In the genomic region with DNA sequence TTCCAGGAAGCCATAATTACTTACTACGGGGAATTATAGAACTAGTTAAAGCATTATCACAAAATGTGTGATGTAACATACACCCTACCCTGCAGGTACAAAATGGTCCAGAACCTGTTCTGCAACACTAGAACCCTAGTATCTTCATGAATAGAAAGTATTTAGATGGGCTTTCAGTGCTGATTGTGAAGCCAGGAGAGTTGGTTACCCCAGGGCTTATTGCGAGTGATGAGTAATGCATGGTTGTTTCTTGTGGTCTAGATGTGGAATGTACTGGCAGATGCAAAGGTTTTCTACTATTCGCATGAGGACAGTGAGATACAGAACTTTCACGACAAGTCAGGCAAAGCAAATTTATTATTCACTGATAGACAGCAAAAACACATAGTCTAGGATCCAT, we compare ENCODE assay signal across 15 cellular contexts. TPM values are rescaled to one million over a fixed set of nuclear protein-coding genes. Genes with fewer than 3 reads are reported as not detected.
A peak's percentile ranks its signal among the peaks of the same experiment; 100 is the strongest.
DNase-seq lines count a peak whose midpoint lies in the region; FAIRE-seq and TF ChIP-seq lines count a peak whose summit lies in the region.
"Had no signal": no experiment of that assay in that cellular context is flagged by ENCODE, and none has a peak within 500 bp of the region (broad histone marks: within the 10 kb centered on the region; RNA-seq: fewer than 3 reads in every experiment).

No MANE protein-coding gene starts in this region.

- no peaks in the 10 kb centered on the region for H3K9me1 ChIP-seq in keratinocyte (ENCODE audit: control insufficient read depth, extremely low read depth, insufficient read depth, low read length)

- H3K9ac ChIP-seq in adipocyte (ENCODE audit: low read length): no peak overlapping the region
- H3K9ac ChIP-seq in keratinocyte (ENCODE audit: control insufficient read depth, extremely low read depth, insufficient read depth, low read length): peak overlapping the region; percentile 48

- no peak for TF ChIP-seq CTCF in keratinocyte (optimal IDR thresholded peaks at IDR 0.05 in 1 of 3, IDR thresholded peaks at IDR 0.05 in 1 of 3, conservative IDR thresholded peaks at IDR 0.05 in 1 of 3; ENCODE audit: extremely low read depth in 1 of 3, insufficient read depth in 2 of 3, low read length in 3 of 3)
- TF ChIP-seq CTCF in vagina (IDR thresholded peaks at IDR 0.05): no peak
- no peak for TF ChIP-seq CTCF in uterus (IDR thresholded peaks at IDR 0.05)

- H3K9me3 ChIP-seq in adipocyte (ENCODE audit: control insufficient read depth, low read length) (peaks cover 4% of the 10 kb centered on the region), keratinocyte (ENCODE audit: control insufficient read depth, low read depth, low read length) (no peaks in the 10 kb centered on the region), vagina (no peaks in the 10 kb centered on the region), uterus (no peaks in the 10 kb centered on the region)
- H3K9me3 ChIP-seq: HAP-1 had no signal

- intact Hi-C loops in vagina (cut with DNase I): no loop called here
- intact Hi-C loops in uterus (cut with DNase I; ENCODE audit: low total_unique reads): no loop called here

- H3K4me2 ChIP-seq in keratinocyte (ENCODE audit: control insufficient read depth, extremely low read depth, insufficient read depth, low read depth, low read length): peak overlapping the region; percentile 97

- dilution Hi-C loops in keratinocyte (cut with MboI; ENCODE audit: extremely low pct_ligation_motif_present, low sequenced_read_pairs): no loop called here

- H3K79me2 ChIP-seq in keratinocyte (ENCODE audit: control insufficient read depth, insufficient read depth, low read length): no peaks in the 10 kb centered on the region

- H3K4me1 ChIP-seq in adipocyte (ENCODE audit: control insufficient read depth, insufficient read depth, low read length) (peaks cover 10% of the 10 kb centered on the region), keratinocyte (ENCODE audit: control insufficient read depth, extremely low read depth, insufficient read depth, low read length) (peaks cover 43% of the 10 kb centered on the region), vagina (no peaks in the 10 kb centered on the region), uterus (no peaks in the 10 kb centered on the region)
- H3K4me1 ChIP-seq: HAP-1, heart left ventricle had no signal

- peak overlapping the region; percentile 15 for H2AFZ ChIP-seq in keratinocyte (ENCODE audit: control insufficient read depth, low read length)

- peak; percentile 70 for DNase-seq in AG08396 (ENCODE audit: low spot score)
- DNase-seq in HPDE6-E6E7 (ENCODE audit: extremely low spot score): peak; percentile 81
- DNase-seq in adipocyte (ENCODE audit: low read depth): peak; percentile 87
- DNase-seq in keratinocyte (ENCODE audit: low read depth, low spot score): peak; percentile 92
- no peak for DNase-seq in stimulated activated CD4-positive, alpha-beta T cell treated with anti-CD3 and anti-CD28 coated beads, Interleukin-4, amount 100 ng/mL, for 1 hour
- DNase-seq in vagina (ENCODE audit: extremely low spot score in 2 of 2): no peak
- DNase-seq in uterus: no peak
- DNase-seq in D341Med (ENCODE audit: low spot score): no peak
- DNase-seq: activated CD4-positive, alpha-beta memory T cell treated with anti-CD3 and anti-CD28 coated beads, Interleukin-2, amount 10 ng/mL, durations not matched to agents 7 days and 5 days; heart left ventricle; NCI-H2081; SHP77; stimulated activated CD4-positive, alpha-beta T cell treated with anti-CD3 and anti-CD28 coated beads, Interleukin-2, amount 100 ng/mL, for 24 hours had no signal

- FAIRE-seq in keratinocyte (lab: Jason Lieb, UNC): peak; percentile 93

- H3K36me3 ChIP-seq in adipocyte (ENCODE audit: control insufficient read depth, insufficient read depth, low read length, severe bottlenecking) (no peaks in the 10 kb centered on the region), keratinocyte (ENCODE audit: control insufficient read depth in 2 of 2, extremely low read depth in 1 of 2, insufficient read depth in 2 of 2, low read length in 2 of 2) (no peaks in the 10 kb centered on the region), vagina (no peaks in the 10 kb centered on the region), uterus (no peaks in the 10 kb centered on the region)
- H3K36me3 ChIP-seq: HAP-1, heart left ventricle had no signal

- H3K27ac ChIP-seq in keratinocyte (ENCODE audit: control insufficient read depth, insufficient read depth, low read length) (peak overlapping the region; percentile 74), vagina (no peak overlapping the region), uterus (no peak overlapping the region)
- H3K27ac ChIP-seq: heart left ventricle, HL-60 had no signal

- no peak overlapping the region for H3K4me3 ChIP-seq in adipocyte (ENCODE audit: low read length)
- peak overlapping the region in 2 of 3 experiments; percentile 70 for H3K4me3 ChIP-seq in keratinocyte (ENCODE audit: control insufficient read depth in 2 of 3, extremely low read depth in 1 of 3, insufficient read depth in 2 of 3, low read depth in 1 of 3, low read length in 3 of 3)
- H3K4me3 ChIP-seq in vagina: no peak overlapping the region
- H3K4me3 ChIP-seq in uterus: no peak overlapping the region
- H3K4me3 ChIP-seq: HAP-1, heart left ventricle had no signal

- no peaks in the 10 kb centered on the region for H4K20me1 ChIP-seq in keratinocyte (ENCODE audit: control insufficient read depth, extremely low read depth, insufficient read depth, low read length)

- no peaks in the 10 kb centered on the region for H3K27me3 ChIP-seq in adipocyte (replicated peaks; ENCODE audit: control insufficient read depth, insufficient read depth, low read length)
- H3K27me3 ChIP-seq in keratinocyte (ENCODE audit: control insufficient read depth, extremely low read depth, insufficient read depth, low read length): no peaks in the 10 kb centered on the region
- H3K27me3 ChIP-seq in vagina: no peaks in the 10 kb centered on the region
- H3K27me3 ChIP-seq in uterus: no peaks in the 10 kb centered on the region
- H3K27me3 ChIP-seq: heart left ventricle had no signal

- no peak for TF ChIP-seq POLR2A in vagina (IDR thresholded peaks at IDR 0.05)
- TF ChIP-seq POLR2A in uterus (IDR thresholded peaks at IDR 0.05): no peak

RNA-seq across cellular contexts. Expression of gene AGR3, which starts 33.6 kb away (rescaled TPM):
- polyA plus RNA-seq in keratinocyte: not detected in 3 replicates
- not detected for polyA plus RNA-seq in keratinocyte (2011; ENCODE audit: low read depth)
- not detected in 2 replicates for polyA plus RNA-seq in keratinocyte (2011; cell fraction: cytosol; rRNA removed)
- not detected in 2 replicates for polyA plus RNA-seq in keratinocyte (2011; cell fraction: nucleus; rRNA removed)
- polyA plus RNA-seq in keratinocyte (2012; ENCODE audit: low replicate concordance): not detected in 2 replicates
- not detected in 3 replicates for polyA minus RNA-seq in keratinocyte
- not detected for polyA minus RNA-seq in keratinocyte (2011; cell fraction: cytosol; rRNA and poly(A)+ RNA removed)
- not detected in 2 replicates for polyA minus RNA-seq in keratinocyte (2011; cell fraction: nucleus; rRNA and poly(A)+ RNA removed)
- total RNA-seq in vagina (not detected), uterus (1 to 10 TPM in 2 of 4 donors, not detected in 2; 7.1 to 9.1 TPM)
- total RNA-seq: activated CD4-positive, alpha-beta memory T cell treated with anti-CD3 and anti-CD28 coated beads, Interleukin-2, amount 10 ng/mL, durations not matched to agents 7 days and 5 days; heart left ventricle had no signal
- polyA plus RNA-seq: heart left ventricle had no signal

Comparison
In these comparisons a context has a peak if more than half of its experiments do, and no peak if none do; other contexts are left out.
1. DNase-seq: peak in AG08396 (single experiment), HPDE6-E6E7 (single experiment), adipocyte (single experiment) and keratinocyte (single experiment); none in stimulated activated CD4-positive, alpha-beta T cell treated with anti-CD3 and anti-CD28 coated beads, Interleukin-4, amount 100 ng/mL, for 1 hour (single experiment), vagina (0 of 2), uterus (0 of 2) and D341Med (single experiment).
2. H3K4me3 ChIP-seq: peak in keratinocyte (2 of 3); none in adipocyte (single experiment), vagina (0 of 2) and uterus (0 of 2).